ENCODE assay signal across 10 cellular contexts in the genomic region with DNA sequence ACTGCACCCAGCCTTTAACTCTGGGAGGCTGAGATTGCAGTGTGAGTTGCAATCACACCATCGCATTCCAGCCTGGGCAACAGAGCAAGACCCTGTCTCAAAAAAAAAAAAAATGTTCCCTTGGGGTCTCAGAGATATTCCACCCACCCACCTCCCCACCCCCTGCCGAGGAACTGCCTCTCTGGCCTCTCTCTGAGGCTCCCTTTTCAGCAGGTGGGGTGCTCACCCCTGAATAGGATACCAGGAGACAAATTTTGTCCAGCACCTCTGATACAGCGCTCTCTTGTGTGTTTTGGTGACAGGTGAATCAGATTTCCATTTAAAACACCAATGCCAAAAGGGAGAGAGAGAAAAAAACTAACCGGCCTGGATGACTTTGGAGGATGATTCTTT.
DNase-seq lines count a peak whose midpoint lies in the region; ATAC-seq and TF ChIP-seq lines count a peak whose summit lies in the region.
"Had no signal": no experiment of that assay in that cellular context is flagged by ENCODE, and none has a peak within 500 bp of the region (broad histone marks: within the 10 kb centered on the region; RNA-seq: fewer than 3 reads in every experiment).

No MANE protein-coding gene starts in this region.

- H3K14ac ChIP-seq in mesenchymal stem cell (ENCODE audit: low read length in 2 of 2): no peak overlapping the region

- peak overlapping the region; percentile 69 for H3K27ac ChIP-seq in RWPE2 (ENCODE audit: poor library complexity, severe bottlenecking)
- H3K27ac ChIP-seq in mesenchymal stem cell (ENCODE audit: low read length, poor library complexity, severe bottlenecking): peak overlapping the region; percentile 73

- H3K4ac ChIP-seq in mesenchymal stem cell (ENCODE audit: low read depth in 1 of 2, low read length in 2 of 2): no peak overlapping the region

- H3K36me3 ChIP-seq in RWPE2 (ENCODE audit: low read depth) (no peaks in the 10 kb centered on the region), mesenchymal stem cell (ENCODE audit: control insufficient read depth in 1 of 2, insufficient read depth in 2 of 2, low read depth in 1 of 2, low read length in 2 of 2) (no peaks in the 10 kb centered on the region)

- peak overlapping the region; percentile 89 for H3K9ac ChIP-seq in mesenchymal stem cell (ENCODE audit: low read length)

- H3K18ac ChIP-seq in mesenchymal stem cell (ENCODE audit: low read depth in 1 of 2, low read length in 2 of 2): no peak overlapping the region

- no peak overlapping the region for H2BK120ac ChIP-seq in mesenchymal stem cell (ENCODE audit: low read depth, low read length)

- H3K4me3 ChIP-seq in RWPE2 (ENCODE audit: severe bottlenecking) (no peak overlapping the region), mesenchymal stem cell (ENCODE audit: insufficient read depth in 1 of 2, low read depth in 1 of 2, low read length in 2 of 2) (peak overlapping the region in 1 of 2 experiments; percentile 65)

- no peak overlapping the region for H2BK15ac ChIP-seq in mesenchymal stem cell (ENCODE audit: low read depth, poor library complexity, severe bottlenecking)

- no peak for DNase-seq in RWPE2 (ENCODE audit: low spot score)
- no peak for DNase-seq in mesenchymal stem cell
- DNase-seq in SIG-M5 (lab: John Stamatoyannopoulos, UW): no peak
- DNase-seq in HuH-7 (ENCODE audit: low spot score): no peak
- DNase-seq in SK-N-DZ (ENCODE audit: low spot score): no peak
- DNase-seq: CD4-positive, alpha-beta T cell; NCI-H345 had no signal

- no peak overlapping the region for H4K8ac ChIP-seq in mesenchymal stem cell (ENCODE audit: low read length)

- H3K79me1 ChIP-seq in mesenchymal stem cell (replicated peaks; ENCODE audit: low read length, poor library complexity, severe bottlenecking): no peaks in the 10 kb centered on the region

- no peak for TF ChIP-seq CTCF in RWPE2 (IDR thresholded peaks at IDR 0.05; ENCODE audit: poor library complexity, severe bottlenecking)

- no peak overlapping the region for H4K91ac ChIP-seq in mesenchymal stem cell (ENCODE audit: low read length)

- WGBS in mesenchymal stem cell: 87% methylated on average over 4 of the region's 4 CpGs

- H3K27me3 ChIP-seq in RWPE2 (ENCODE audit: insufficient read depth, poor library complexity, severe bottlenecking) (no peaks in the 10 kb centered on the region), mesenchymal stem cell (ENCODE audit: control insufficient read depth in 1 of 2, insufficient read depth in 1 of 2, low read length in 2 of 2) (no peaks in the 10 kb centered on the region)

- H2BK5ac ChIP-seq in mesenchymal stem cell (ENCODE audit: low read depth, low read length, poor library complexity, severe bottlenecking): no peak overlapping the region

- peak overlapping the region; percentile 14 for H3K4me2 ChIP-seq in mesenchymal stem cell (ENCODE audit: low read length, poor library complexity, severe bottlenecking)

- H3K9me3 ChIP-seq in RWPE2 (ENCODE audit: severe bottlenecking) (peaks cover 2% of the 10 kb centered on the region), mesenchymal stem cell (ENCODE audit: control insufficient read depth, low read length) (peaks cover 5% of the 10 kb centered on the region)

- peak; percentile 29 for ATAC-seq in GM18498 (IDR thresholded peaks at IDR 0.05; ENCODE audit: unreplicated experiment)
- ATAC-seq in GM21723 (IDR thresholded peaks at IDR 0.05; ENCODE audit: unreplicated experiment): peak; percentile 36
- no peak for ATAC-seq in RWPE2 (ENCODE audit: low read depth)
- no peak for ATAC-seq in HG02981 (IDR thresholded peaks at IDR 0.05; ENCODE audit: unreplicated experiment)

- H2AFZ ChIP-seq in mesenchymal stem cell (ENCODE audit: low read depth, low read length): no peak overlapping the region

- H3K4me1 ChIP-seq in RWPE2 (ENCODE audit: insufficient read depth, poor library complexity, severe bottlenecking) (peaks cover 14% of the 10 kb centered on the region), mesenchymal stem cell (ENCODE audit: control insufficient read depth, insufficient read depth, low read depth, low read length) (peaks cover 11% of the 10 kb centered on the region)

- no peak overlapping the region for H3K23ac ChIP-seq in mesenchymal stem cell (ENCODE audit: low read length in 2 of 2)

- peak overlapping the region; percentile 16 for H2AK5ac ChIP-seq in mesenchymal stem cell (ENCODE audit: low read length, severe bottlenecking)

- no peak overlapping the region for H2BK12ac ChIP-seq in mesenchymal stem cell (ENCODE audit: low read length in 2 of 2)

Comparison
In these comparisons a context has a peak if more than half of its experiments do, and no peak if none do; other contexts are left out.
1. ATAC-seq: peak in GM18498 (single experiment) and GM21723 (single experiment); none in RWPE2 (single experiment) and HG02981 (single experiment).